ENCODE assay signal across 9 cellular contexts in genomic region chr18:77100751-77101355, GRCh38. TPM values are rescaled to one million over a fixed set of nuclear protein-coding genes. Genes with fewer than 3 reads are reported as not detected.
A peak's percentile ranks its signal among the peaks of the same experiment; 100 is the strongest.
DNase-seq lines count a peak whose midpoint lies in the region; ATAC-seq and TF ChIP-seq lines count a peak whose summit lies in the region.
"Had no signal": no experiment of that assay in that cellular context is flagged by ENCODE, and none has a peak within 500 bp of the region (broad histone marks: within the 10 kb centered on the region; RNA-seq: fewer than 3 reads in every experiment).

No MANE protein-coding gene starts in this region.

- H3K4me1 ChIP-seq in HCT116 (ENCODE audit: control insufficient read depth in 1 of 2, insufficient read depth in 2 of 2, low read length in 2 of 2) (peaks cover 40 to 66% of the 10 kb centered on the region in 2 experiments), esophagus (ENCODE audit: control insufficient read depth in 2 of 2, insufficient read depth in 2 of 2, low read length in 1 of 2) (peaks cover 0 to 27% of the 10 kb centered on the region in 2 donors), spleen (peaks cover 63 to 100% (median 98%) of the 10 kb centered on the region in 6 donors)

- intact Hi-C loops in HCT116 (cut with micrococcal nuclease) (loop anchor here (1.0 kb wide), 1 partner anchor 36 kb away; no protein-coding TSS in a partner anchor), spleen (cut with DNase I; ENCODE audit: low total_unique reads) (loop anchor here (10.0 kb wide), 1 partner anchor 46 kb away; no protein-coding TSS in a partner anchor)
- intact Hi-C loops in activated CD4-positive, alpha-beta T cell treated with anti-CD3 and anti-CD28 coated beads, Interleukin-2, amount 10 ng/mL, durations not matched to agents 24 days and 14 days (cut with micrococcal nuclease), result no loop called here

- H3K4me3 Mint-ChIP-seq in activated CD4-positive, alpha-beta T cell treated with anti-CD3 and anti-CD28 coated beads, Interleukin-2, amount 10 ng/mL, durations not matched to agents 24 days and 14 days, result peak overlapping the region; percentile 83

- H3K4me1 Mint-ChIP-seq in activated CD4-positive, alpha-beta T cell treated with anti-CD3 and anti-CD28 coated beads, Interleukin-2, amount 10 ng/mL, durations not matched to agents 24 days and 14 days, result peaks cover 88% of the 10 kb centered on the region

- 42 to 60% methylated on average over 8 of the region's 8 CpGs for WGBS in esophagus, 2 donors
- WGBS in spleen, 5 donors, result 55 to 77% (median 70%) methylated on average over 8 of the region's 8 CpGs

- ATAC-seq in HCT116, result peak; percentile 28
- ATAC-seq in GM21423 (IDR thresholded peaks at IDR 0.05; ENCODE audit: unreplicated experiment), result no peak
- no peak for ATAC-seq in GM18868 (IDR thresholded peaks at IDR 0.05; ENCODE audit: unreplicated experiment)

- peak overlapping the region; percentile 17 to 56; a peak in 3 of 4 replicates for H3K4me3 ChIP-seq in HCT116 (replicated peaks in 1 of 2; ENCODE audit: low read depth in 1 of 2, low read length in 2 of 2)
- H3K4me3 ChIP-seq in esophagus (ENCODE audit: low read depth in 1 of 2, low read length in 2 of 2), result no peak overlapping the region
- H3K4me3 ChIP-seq in spleen, result peak overlapping the region in 1 of 8 donors; percentile 49

- TF ChIP-seq POLR2A in HCT116 (IDR thresholded peaks at IDR 0.05; ENCODE audit: borderline replicate concordance, extremely low read depth, insufficient read depth, insufficient read length) (no peak), spleen (IDR thresholded peaks at IDR 0.05) (no peak), erythroblast (IDR thresholded peaks at IDR 0.05; ENCODE audit: low read length) (no peak)

- H3K79me2 ChIP-seq in HCT116 (ENCODE audit: insufficient read depth, low read length), result peaks cover 25% of the 10 kb centered on the region; the same call in 1 of the 2 replicates

- H3K27ac Mint-ChIP-seq in activated CD4-positive, alpha-beta T cell treated with anti-CD3 and anti-CD28 coated beads, Interleukin-2, amount 10 ng/mL, durations not matched to agents 24 days and 14 days, result peak overlapping the region; percentile 97

- H3K27me3 ChIP-seq in HCT116 (ENCODE audit: insufficient read depth, low read length) (no peaks in the 10 kb centered on the region), esophagus (ENCODE audit: control insufficient read depth in 1 of 2, insufficient read depth in 2 of 2, low read length in 2 of 2) (no peaks in the 10 kb centered on the region), spleen (replicated peaks in 1 of 7) (peaks cover 0 to 34% (median 0%) of the 10 kb centered on the region in 7 donors)

- no peaks in the 10 kb centered on the region for H4K20me1 ChIP-seq in HCT116 (ENCODE audit: insufficient read depth)

- TF ChIP-seq RAD21 in HCT116 (IDR thresholded peaks at IDR 0.05; ENCODE audit: low read depth), result no peak

- no peaks in the 10 kb centered on the region for H3K9me2 ChIP-seq in HCT116 (ENCODE audit: insufficient read depth)

- CTCF ChIA-PET in HCT116 (lab: Charles Lee), result interaction anchor here (1.2 kb wide), 1 partner anchor 111 kb away, joined by 3 read pairs; no protein-coding TSS in a partner anchor

- no peak overlapping the region for H2AFZ ChIP-seq in HCT116 (ENCODE audit: low read depth, low read length, poor library complexity, severe bottlenecking)

- peaks cover 4% of the 10 kb centered on the region for H3K9me3 Mint-ChIP-seq in activated CD4-positive, alpha-beta T cell treated with anti-CD3 and anti-CD28 coated beads, Interleukin-2, amount 10 ng/mL, durations not matched to agents 24 days and 14 days

- no peaks in the 10 kb centered on the region for H3K9me3 ChIP-seq in HCT116 (ENCODE audit: control insufficient read depth in 1 of 2, insufficient read depth in 1 of 2, low read depth in 1 of 2, low read length in 2 of 2)
- no peaks in the 10 kb centered on the region for H3K9me3 ChIP-seq in esophagus (ENCODE audit: control insufficient read depth in 2 of 2, insufficient read depth in 1 of 2, low read depth in 1 of 2, low read length in 1 of 2)
- no peaks in the 10 kb centered on the region for H3K9me3 ChIP-seq in spleen

- POLR2A ChIA-PET in HCT116 (lab: Charles Lee), result interaction anchor here (1.5 kb wide), 1 partner anchor 12 kb away, joined by 3 read pairs; no protein-coding TSS in a partner anchor

- peaks cover 4 to 24% of the 10 kb centered on the region in 2 experiments; a peak in 2 of 4 replicates for H3K36me3 ChIP-seq in HCT116 (ENCODE audit: control insufficient read depth in 1 of 2, insufficient read depth in 2 of 2, low read length in 2 of 2)
- peaks cover 3 to 17% of the 10 kb centered on the region in 2 donors for H3K36me3 ChIP-seq in esophagus (ENCODE audit: control insufficient read depth in 2 of 2, insufficient read depth in 2 of 2, low read length in 1 of 2)
- peaks cover 0 to 45% (median 5%) of the 10 kb centered on the region in 6 donors for H3K36me3 ChIP-seq in spleen

- DNase-seq in HCT116 (ENCODE audit: low read depth, low spot score) (no peak), spleen (no peak), SW480 (ENCODE audit: low spot score) (no peak), erythroblast (lab: John Stamatoyannopoulos, UW) (no peak)
- DNase-seq in activated CD4-positive, alpha-beta T cell treated with anti-CD3 and anti-CD28 coated beads, Interleukin-2, amount 10 ng/mL, durations not matched to agents 24 days and 14 days, result peak; percentile 73
- DNase-seq: NCI-H748 treated with DMSO at 0.1 percent for 48 hours had no signal

- RAD21 ChIA-PET in HCT116 (lab: Charles Lee; ENCODE audit: low non-redundant PET in 1 of 2, low total read pairs in 2 of 2, uncharacterized antibody in 2 of 2, unreplicated experiment in 2 of 2), result no interaction called here

- peak overlapping the region; percentile 96 for H3K4me2 ChIP-seq in HCT116 (ENCODE audit: low read length)

- H3K27ac ChIP-seq in HCT116 (ENCODE audit: low read depth, low read length) (peak overlapping the region; percentile 96), esophagus (ENCODE audit: low read depth in 2 of 2, low read length in 1 of 2) (peak overlapping the region; percentile 93 to 95), spleen (peak overlapping the region; percentile 77 to 95 (median 88))

- TF ChIP-seq CTCF in HCT116 (IDR thresholded peaks at IDR 0.05 in 2 of 3, conservative IDR thresholded peaks at IDR 0.05 in 1 of 3; ENCODE audit: borderline replicate concordance in 1 of 3, insufficient read depth in 1 of 3, low read depth in 2 of 3, low read length in 2 of 3) (no peak), spleen (IDR thresholded peaks at IDR 0.05 in 8 of 11, conservative IDR thresholded peaks at IDR 0.05 in 3 of 11) (no peak)

- TSS peak; percentile 41 for BruUV-seq in HCT116 (replicated peaks; lab: Mats Ljungman, UMichigan)

- peaks cover 66% of the 10 kb centered on the region for H3K36me3 Mint-ChIP-seq in activated CD4-positive, alpha-beta T cell treated with anti-CD3 and anti-CD28 coated beads, Interleukin-2, amount 10 ng/mL, durations not matched to agents 24 days and 14 days (ENCODE audit: low read depth)

- peak overlapping the region; percentile 75 for H3K9ac ChIP-seq in HCT116 (ENCODE audit: low read length)

- no peaks in the 10 kb centered on the region for H3K27me3 Mint-ChIP-seq in activated CD4-positive, alpha-beta T cell treated with anti-CD3 and anti-CD28 coated beads, Interleukin-2, amount 10 ng/mL, durations not matched to agents 24 days and 14 days

TF ChIP-seq in HCT116, 20 proteins besides CTCF, POLR2A, EP300 and RAD21:
- no peak for TF ChIP-seq YY1 (IDR thresholded peaks at IDR 0.05; ENCODE audit: extremely low read depth, insufficient replicate concordance, low read depth, low read length)
- TF ChIP-seq CBX3 (IDR thresholded peaks at IDR 0.05; ENCODE audit: low read depth), result no peak
- no peak for TF ChIP-seq JUND (IDR thresholded peaks at IDR 0.05)
- no peak for TF ChIP-seq CEBPB (IDR thresholded peaks at IDR 0.05; ENCODE audit: low read depth)
- TF ChIP-seq ATF3 (IDR thresholded peaks at IDR 0.05), result no peak
- no peak for TF ChIP-seq REST (IDR thresholded peaks at IDR 0.05; ENCODE audit: low read depth)

RNA-seq across cellular contexts. Expression of gene MBP, which starts 31.7 kb away (rescaled TPM):
- total RNA-seq in HCT116 (2021; ENCODE audit: unreplicated experiment) (34.9 TPM), spleen (10 to 100 TPM; 62.5 to 96.0 (median 79.4) TPM)
- polyA plus RNA-seq in HCT116 (2012), result 17.5 and 20.2 TPM in 2 replicates
- total RNA-seq in activated CD4-positive, alpha-beta T cell treated with anti-CD3 and anti-CD28 coated beads, Interleukin-2, amount 10 ng/mL, durations not matched to agents 24 days and 14 days, result 60.2 and 63.1 TPM in 2 replicates
- polyA plus RNA-seq in esophagus (10 to 100 TPM in 1 of 2 donors, 1 to 10 TPM in 1; 9.7 to 10.8 TPM), spleen (10 to 100 TPM; 11.1 to 16.4 (median 11.2) TPM)

Comparison
In these comparisons a context has a peak if more than half of its experiments do, and no peak if none do; other contexts are left out.
1. H3K4me3 ChIP-seq: peak in HCT116 (2 of 2); none in esophagus (0 of 2).
2. Peak in every context shown above with its lines, with median percentiles within 50 percentile points of each other: H3K27ac ChIP-seq.